In the genomic region with DNA sequence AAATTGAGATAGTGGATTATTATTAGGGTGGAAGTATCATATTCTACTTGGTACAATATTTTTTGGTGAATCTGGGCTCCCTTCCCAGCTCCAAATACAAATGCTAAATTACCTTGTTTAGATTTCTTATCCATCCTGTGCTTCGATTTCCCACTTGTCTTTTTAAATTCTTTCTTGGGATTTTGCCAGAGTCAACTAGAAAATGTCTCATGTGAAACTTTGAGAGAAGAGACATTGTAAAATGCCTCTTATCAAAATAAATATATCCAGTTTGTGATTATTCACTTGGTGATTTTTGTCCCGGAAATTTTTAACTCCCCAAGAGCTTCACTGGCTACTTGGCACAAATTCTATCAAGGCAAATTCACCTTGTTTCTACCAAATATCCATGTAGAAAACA, we compare ENCODE assay signal across 1 cellular context.
TF ChIP-seq lines count a peak whose summit lies in the region.

No MANE protein-coding gene starts in this region.

TF ChIP-seq in IMR-90, 13 proteins besides CTCF, POLR2A, EP300 and RAD21 (continued from another document):
- TF ChIP-seq, protein P1, sequence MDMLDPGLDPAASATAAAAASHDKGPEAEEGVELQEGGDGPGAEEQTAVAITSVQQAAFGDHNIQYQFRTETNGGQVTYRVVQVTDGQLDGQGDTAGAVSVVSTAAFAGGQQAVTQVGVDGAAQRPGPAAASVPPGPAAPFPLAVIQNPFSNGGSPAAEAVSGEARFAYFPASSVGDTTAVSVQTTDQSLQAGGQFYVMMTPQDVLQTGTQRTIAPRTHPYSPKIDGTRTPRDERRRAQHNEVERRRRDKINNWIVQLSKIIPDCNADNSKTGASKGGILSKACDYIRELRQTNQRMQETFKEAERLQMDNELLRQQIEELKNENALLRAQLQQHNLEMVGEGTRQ (IDR thresholded peaks at IDR 0.05; ENCODE audit: low read depth, low read length) = no peak
- no peak for TF ChIP-seq BHLHE40 (IDR thresholded peaks at IDR 0.05; ENCODE audit: low read depth, low read length)
- TF ChIP-seq NFE2L2 (IDR thresholded peaks at IDR 0.05; ENCODE audit: low read depth, low read length) = no peak
- TF ChIP-seq RCOR1 (IDR thresholded peaks at IDR 0.05; ENCODE audit: insufficient replicate concordance, low read length) = no peak
- no peak for TF ChIP-seq MAFK (IDR thresholded peaks at IDR 0.05; ENCODE audit: low read depth, low read length)
- no peak for TF ChIP-seq MXI1 (IDR thresholded peaks at IDR 0.05; ENCODE audit: borderline replicate concordance, low read depth, low read length)
TF ChIP-seq in IMR-90: peak in this region for 0.
